In the genomic region with DNA sequence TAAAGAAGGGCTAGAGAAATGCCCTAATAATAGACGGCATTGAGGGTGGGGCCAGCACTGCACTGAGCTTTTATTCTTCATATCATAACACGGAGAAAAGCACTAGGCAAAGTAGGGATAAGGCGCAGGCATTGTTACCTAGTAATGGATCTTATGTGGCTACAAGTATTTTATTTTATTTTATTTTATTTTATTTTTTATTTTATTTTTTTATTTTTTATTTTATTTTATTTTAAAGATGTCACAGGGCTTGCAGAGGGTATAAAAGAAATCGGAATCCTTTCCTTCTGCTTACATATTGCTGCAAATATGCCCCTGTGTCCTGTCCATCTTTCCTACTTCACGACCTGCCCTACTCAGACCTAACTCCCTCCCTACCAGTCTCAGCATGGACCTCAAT, we compare ENCODE assay signal across 35 cellular contexts.
"Had no signal": no experiment of that assay in that cellular context is flagged by ENCODE, and none has a peak within 500 bp of the region (broad histone marks: within the 10 kb centered on the region; RNA-seq: fewer than 3 reads in every experiment).

No MANE protein-coding gene starts in this region.

- H3K9me3 ChIP-seq: adrenal gland, ascending aorta, breast epithelium had no signal

- ATAC-seq: activated CD8-positive, alpha-beta T cell treated with anti-CD3 and anti-CD28 coated beads for 36 hours; activated naive CD4-positive, alpha-beta T cell treated with anti-CD3 and anti-CD28 coated beads, Interleukin-2, amount 50 U/mL, for 72 hours; activated T-cell treated with anti-CD3 and anti-CD28 coated beads, Interleukin-2, amount 50 U/mL, for 4 hours; activated T-cell treated with anti-CD3 and anti-CD28 coated beads, Interleukin-2, amount 50 U/mL, for 72 hours; activated T-helper 17 cell treated with anti-CD3 and anti-CD28 coated beads, Interleukin-2, amount 50 U/mL, for 72 hours had no signal

- H3K4me3 ChIP-seq: adrenal gland, ascending aorta, breast epithelium had no signal

- H3K9me3 Mint-ChIP-seq: activated B cell treated with CpG ODN at 0.5 μM for 24 hours; activated CD4-positive, alpha-beta memory T cell treated with anti-CD3 and anti-CD28 coated beads for 36 hours; activated CD4-positive, alpha-beta T cell treated with anti-CD3 and anti-CD28 coated beads, Interleukin-2, amount 10 ng/mL, durations not matched to agents 24 days and 14 days; activated CD8-positive, alpha-beta T cell treated with anti-CD3 and anti-CD28 coated beads for 36 hours; activated naive CD4-positive, alpha-beta T cell treated with anti-CD3 and anti-CD28 coated beads for 36 hours; activated naive CD4-positive, alpha-beta T cell treated with anti-CD3 and anti-CD28 coated beads, Interleukin-2, amount 50 U/mL, for 72 hours; activated naive CD8-positive, alpha-beta T cell treated with anti-CD3 and anti-CD28 coated beads for 36 hours; activated T-cell treated with anti-CD3 and anti-CD28 coated beads, Interleukin-2, amount 50 U/mL, for 4 hours; activated T-cell treated with anti-CD3 and anti-CD28 coated beads, Interleukin-2, amount 50 U/mL, for 72 hours; activated T-helper 1 cell treated with anti-CD3 and anti-CD28 coated beads, Interleukin-12 subunit alpha, Interleukin-12 subunit beta, Interleukin-2, Interleukin-4 antibody, amounts not matched to agents 30 ng/mL and 10 ng/mL and 1 ng/mL, durations not matched to agents 14 hours and 24 hours and 36 hours; activated T-helper 17 cell treated with anti-CD3 and anti-CD28 coated beads, Interleukin-2, amount 50 U/mL, for 72 hours; T-helper 1 cell treated with Interleukin-12 subunit alpha and Interleukin-12 subunit beta and Interleukin-4 antibody, amounts not matched to agents 30 μg/mL and 1 μg/mL, for 36 hours; T-helper 2 cell treated with Interferon-gamma antibody and Interleukin-4, amounts not matched to agents 5 μg/mL and 100 μg/mL, for 36 hours had no signal

- H3K36me3 ChIP-seq: adrenal gland, ascending aorta, brain microvascular endothelial cell, breast epithelium, WERI-Rb-1 had no signal

- H3K4me1 Mint-ChIP-seq: activated B cell treated with CpG ODN at 0.5 μM for 24 hours; activated CD4-positive, alpha-beta T cell treated with anti-CD3 and anti-CD28 coated beads, Interleukin-2, amount 10 ng/mL, durations not matched to agents 24 days and 14 days; activated naive CD8-positive, alpha-beta T cell treated with anti-CD3 and anti-CD28 coated beads for 36 hours; activated T-helper 17 cell treated with anti-CD3 and anti-CD28 coated beads, Interleukin-2, amount 50 U/mL, for 72 hours had no signal

- H3K4me3 Mint-ChIP-seq: activated B cell treated with CpG ODN at 0.5 μM for 24 hours; activated CD4-positive, alpha-beta memory T cell treated with anti-CD3 and anti-CD28 coated beads for 36 hours; activated CD4-positive, alpha-beta T cell treated with anti-CD3 and anti-CD28 coated beads, Interleukin-2, amount 10 ng/mL, durations not matched to agents 24 days and 14 days; activated CD8-positive, alpha-beta T cell treated with anti-CD3 and anti-CD28 coated beads for 36 hours; activated naive CD4-positive, alpha-beta T cell treated with anti-CD3 and anti-CD28 coated beads for 36 hours; activated naive CD8-positive, alpha-beta T cell treated with anti-CD3 and anti-CD28 coated beads for 36 hours; activated T-cell treated with anti-CD3 and anti-CD28 coated beads, Interleukin-2, amount 50 U/mL, for 4 hours; activated T-cell treated with anti-CD3 and anti-CD28 coated beads, Interleukin-2, amount 50 U/mL, for 72 hours; activated T-helper 1 cell treated with anti-CD3 and anti-CD28 coated beads, Interleukin-12 subunit alpha, Interleukin-12 subunit beta, Interleukin-2, Interleukin-4 antibody, amounts not matched to agents 30 ng/mL and 10 ng/mL and 1 ng/mL, durations not matched to agents 14 hours and 24 hours and 36 hours; activated T-helper 17 cell treated with anti-CD3 and anti-CD28 coated beads, Interleukin-2, amount 50 U/mL, for 72 hours; T-helper 1 cell treated with Interleukin-12 subunit alpha and Interleukin-12 subunit beta and Interleukin-4 antibody, amounts not matched to agents 30 μg/mL and 1 μg/mL, for 36 hours; T-helper 2 cell treated with Interferon-gamma antibody and Interleukin-4, amounts not matched to agents 5 μg/mL and 100 μg/mL, for 36 hours had no signal

- DNase-seq: activated B cell treated with CpG ODN at 0.5 μM for 24 hours; activated CD4-positive, alpha-beta memory T cell treated with anti-CD3 and anti-CD28 coated beads for 36 hours; activated CD4-positive, alpha-beta T cell treated with anti-CD3 and anti-CD28 coated beads for 4 hours; activated CD4-positive, alpha-beta T cell treated with anti-CD3 and anti-CD28 coated beads, Interleukin-2, amount 10 ng/mL, durations not matched to agents 24 days and 14 days; activated CD4-positive, alpha-beta T cell treated with anti-CD3 and anti-CD28 coated beads, Interleukin-2, amount 50 U/mL, for 1 hour; activated CD4-positive, alpha-beta T cell treated with anti-CD3 and anti-CD28 coated beads, Interleukin-2, amount 50 U/mL, for 4 hours; activated CD4-positive, CD25-positive, alpha-beta regulatory T cell treated with anti-CD3 and anti-CD28 coated beads, Interleukin-2, amount 50 U/mL, for 72 hours; activated CD8-positive, alpha-beta memory T cell treated with anti-CD3 and anti-CD28 coated beads, Interleukin-2, amount 50 U/mL, for 4 hours; activated CD8-positive, alpha-beta T cell treated with anti-CD3 and anti-CD28 coated beads for 36 hours; activated effector memory CD4-positive, alpha-beta T cell treated with anti-CD3 and anti-CD28 coated beads, Interleukin-2, amount 50 U/mL, for 16 hours; activated gamma-delta T cell treated with Interleukin-2 at 50 U/mL for 16 hours; activated naive CD4-positive, alpha-beta T cell; activated naive CD4-positive, alpha-beta T cell treated with anti-CD3 and anti-CD28 coated beads for 36 hours; activated naive CD4-positive, alpha-beta T cell treated with anti-CD3 and anti-CD28 coated beads, Interleukin-2, amount 50 U/mL, for 16 hours; activated naive CD8-positive, alpha-beta T cell treated with anti-CD3 and anti-CD28 coated beads for 36 hours; activated T-cell treated with anti-CD3 and anti-CD28 coated beads for 4 hours; activated T-cell treated with anti-CD3 and anti-CD28 coated beads, Interleukin-2, amount 50 U/mL, for 1 hour; activated T-cell treated with anti-CD3 and anti-CD28 coated beads, Interleukin-2, amount 50 U/mL, for 4 hours; activated T-cell treated with anti-CD3 and anti-CD28 coated beads, Interleukin-2, amount 50 U/mL, for 72 hours; adrenal gland; amniotic stem cell; brain microvascular endothelial cell; central memory CD4-positive, alpha-beta T cell; SW 1271; T-helper 1 cell; T-helper 2 cell; T-helper 9 cell; WERI-Rb-1 had no signal

- H3K27me3 ChIP-seq: ascending aorta, brain microvascular endothelial cell, breast epithelium had no signal

- H3K27ac ChIP-seq: adrenal gland, ascending aorta, brain microvascular endothelial cell, breast epithelium, WERI-Rb-1 had no signal

- H3K36me3 Mint-ChIP-seq: activated CD4-positive, alpha-beta memory T cell treated with anti-CD3 and anti-CD28 coated beads for 36 hours; activated naive CD4-positive, alpha-beta T cell treated with anti-CD3 and anti-CD28 coated beads, Interleukin-2, amount 50 U/mL, for 72 hours; activated naive CD8-positive, alpha-beta T cell treated with anti-CD3 and anti-CD28 coated beads for 36 hours had no signal

- H3K27ac Mint-ChIP-seq: activated B cell treated with CpG ODN at 0.5 μM for 24 hours; activated CD4-positive, alpha-beta memory T cell treated with anti-CD3 and anti-CD28 coated beads for 36 hours; activated CD4-positive, alpha-beta T cell treated with anti-CD3 and anti-CD28 coated beads, Interleukin-2, amount 10 ng/mL, durations not matched to agents 24 days and 14 days; activated CD8-positive, alpha-beta T cell treated with anti-CD3 and anti-CD28 coated beads for 36 hours; activated naive CD4-positive, alpha-beta T cell treated with anti-CD3 and anti-CD28 coated beads for 36 hours; activated naive CD4-positive, alpha-beta T cell treated with anti-CD3 and anti-CD28 coated beads, Interleukin-2, amount 50 U/mL, for 72 hours; activated naive CD8-positive, alpha-beta T cell treated with anti-CD3 and anti-CD28 coated beads for 36 hours; activated T-cell treated with anti-CD3 and anti-CD28 coated beads, Interleukin-2, amount 50 U/mL, for 72 hours; activated T-helper 1 cell treated with anti-CD3 and anti-CD28 coated beads, Interleukin-12 subunit alpha, Interleukin-12 subunit beta, Interleukin-2, Interleukin-4 antibody, amounts not matched to agents 30 ng/mL and 10 ng/mL and 1 ng/mL, durations not matched to agents 14 hours and 24 hours and 36 hours; activated T-helper 17 cell treated with anti-CD3 and anti-CD28 coated beads, Interleukin-2, amount 50 U/mL, for 72 hours; T-helper 1 cell treated with Interleukin-12 subunit alpha and Interleukin-12 subunit beta and Interleukin-4 antibody, amounts not matched to agents 30 μg/mL and 1 μg/mL, for 36 hours; T-helper 2 cell treated with Interferon-gamma antibody and Interleukin-4, amounts not matched to agents 5 μg/mL and 100 μg/mL, for 36 hours had no signal

- H3K4me1 ChIP-seq: adrenal gland, ascending aorta, breast epithelium had no signal

- H3K27me3 Mint-ChIP-seq: activated B cell treated with CpG ODN at 0.5 μM for 24 hours; activated CD4-positive, alpha-beta memory T cell treated with anti-CD3 and anti-CD28 coated beads for 36 hours; activated CD4-positive, alpha-beta T cell treated with anti-CD3 and anti-CD28 coated beads, Interleukin-2, amount 10 ng/mL, durations not matched to agents 24 days and 14 days; activated CD8-positive, alpha-beta T cell treated with anti-CD3 and anti-CD28 coated beads for 36 hours; activated T-helper 17 cell treated with anti-CD3 and anti-CD28 coated beads, Interleukin-2, amount 50 U/mL, for 72 hours had no signal
